In the genomic region with DNA sequence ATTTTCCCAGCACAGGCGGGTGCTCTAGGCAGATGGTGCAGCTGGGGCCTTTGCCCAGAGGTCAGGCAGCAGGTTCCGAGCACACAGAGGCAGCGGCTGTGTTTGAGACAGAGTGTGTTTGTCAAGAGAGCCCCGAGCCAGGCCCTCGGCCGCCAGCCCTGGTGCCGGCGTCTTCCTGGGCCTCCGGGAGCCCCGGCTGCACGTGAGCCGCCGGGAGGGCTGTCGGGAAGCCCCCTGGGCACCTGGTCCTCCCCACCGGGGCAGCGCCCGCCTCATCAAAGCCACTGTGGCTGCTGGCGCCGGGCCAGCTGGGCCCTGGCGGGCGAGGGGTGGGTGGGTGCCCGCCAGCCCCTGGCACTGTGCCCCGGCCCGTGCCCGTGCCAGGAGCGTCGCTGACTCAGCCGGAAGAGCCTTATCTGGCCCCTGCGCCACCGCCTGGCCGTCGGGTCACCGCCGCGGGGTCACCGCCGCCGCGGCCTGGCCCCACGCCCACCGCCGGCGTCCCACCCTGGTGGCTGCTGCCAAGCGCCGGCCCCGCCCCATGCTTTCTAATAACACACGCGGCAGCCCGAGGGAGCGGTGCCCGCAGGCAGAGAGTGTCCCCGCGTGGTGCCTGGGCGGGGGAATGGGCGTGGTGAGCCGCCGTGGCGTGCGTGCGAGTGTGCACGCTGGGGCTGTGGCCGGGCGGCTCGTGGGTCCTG, we compare ENCODE assay signal across 8 cellular contexts. TPM values are rescaled to one million over a fixed set of nuclear protein-coding genes. Genes with fewer than 3 reads are reported as not detected.
DNase-seq lines count a peak whose midpoint lies in the region; ATAC-seq and TF ChIP-seq lines count a peak whose summit lies in the region.

No MANE protein-coding gene starts in this region.

- H3K36me3 ChIP-seq in neuronal stem cell (replicated peaks in 1 of 2; ENCODE audit: control insufficient read depth in 2 of 2, insufficient read depth in 2 of 2, low read length in 2 of 2) (peaks cover 37 to 73% of the 10 kb centered on the region in 2 donors), upper lobe of left lung (peaks cover 0 to 7% (median 0%) of the 10 kb centered on the region in 4 donors)

- H3K4me1 ChIP-seq in neuronal stem cell (ENCODE audit: control insufficient read depth in 2 of 2, insufficient read depth in 1 of 2, low read depth in 1 of 2, low read length in 2 of 2) (peaks cover 0 to 9% of the 10 kb centered on the region in 2 donors), upper lobe of left lung (peaks cover 27 to 38% (median 31%) of the 10 kb centered on the region in 4 donors)

- H3K14ac ChIP-seq in neuronal stem cell (ENCODE audit: low read length) = no peak overlapping the region

- no peak overlapping the region for H2BK15ac ChIP-seq in neuronal stem cell (ENCODE audit: low read length)

- H4K8ac ChIP-seq in neuronal stem cell (ENCODE audit: low read depth, low read length) = no peak overlapping the region

- TF ChIP-seq POLR2A in erythroblast (IDR thresholded peaks at IDR 0.05; ENCODE audit: low read length) = peak; percentile 62
- TF ChIP-seq POLR2A in upper lobe of left lung (IDR thresholded peaks at IDR 0.05) = peak in 1 of 4 donors; percentile 13

- peak in 3 of 6 experiments; percentile 11 to 24 (median 22) for TF ChIP-seq CTCF in upper lobe of left lung (IDR thresholded peaks at IDR 0.05)

- H3K79me1 ChIP-seq in neuronal stem cell (ENCODE audit: low read depth, low read length) = peaks cover 50% of the 10 kb centered on the region

- no peak overlapping the region for H3K27ac ChIP-seq in neuronal stem cell (replicated peaks; ENCODE audit: low read length)
- peak overlapping the region; percentile 82 to 89 (median 84) for H3K27ac ChIP-seq in upper lobe of left lung

- H3K9me3 ChIP-seq in neuronal stem cell (replicated peaks in 1 of 2; ENCODE audit: control insufficient read depth in 2 of 2, insufficient read depth in 1 of 2, low read depth in 1 of 2, low read length in 2 of 2) (peaks cover 0 to 8% of the 10 kb centered on the region in 2 donors), upper lobe of left lung (no peaks in the 10 kb centered on the region)

- no peak overlapping the region for H2BK120ac ChIP-seq in neuronal stem cell (ENCODE audit: low read depth, low read length)

- H3K27me3 ChIP-seq in neuronal stem cell (ENCODE audit: control insufficient read depth in 3 of 3, insufficient read depth in 3 of 3, low read depth in 1 of 3, low read length in 3 of 3) (no peaks in the 10 kb centered on the region), upper lobe of left lung (no peaks in the 10 kb centered on the region)

- H3K9ac ChIP-seq in neuronal stem cell (ENCODE audit: low read depth, low read length, poor library complexity) = no peak overlapping the region

- H3K23ac ChIP-seq in neuronal stem cell (ENCODE audit: low read depth, low read length, poor library complexity) = peak overlapping the region; percentile 3

- H2BK12ac ChIP-seq in neuronal stem cell (ENCODE audit: low read length) = no peak overlapping the region

- no peak overlapping the region for H2BK5ac ChIP-seq in neuronal stem cell (ENCODE audit: low read length)

- ATAC-seq in upper lobe of left lung (ENCODE audit: low FRiP score in 2 of 2) = peak; percentile 75 to 77

- no peak overlapping the region for H3K18ac ChIP-seq in neuronal stem cell (ENCODE audit: low read length)

- TF ChIP-seq EP300 in upper lobe of left lung (IDR thresholded peaks at IDR 0.05) = peak in 1 of 4 donors; percentile 10

- no peak overlapping the region for H4K91ac ChIP-seq in neuronal stem cell (ENCODE audit: low read depth, low read length, poor library complexity)

- no peak overlapping the region for H3K4me3 ChIP-seq in neuronal stem cell (ENCODE audit: low read length in 2 of 2)
- H3K4me3 ChIP-seq in upper lobe of left lung = peak overlapping the region; percentile 19 to 49 (median 41)

- H2AK5ac ChIP-seq in neuronal stem cell (ENCODE audit: low read depth, low read length) = no peak overlapping the region

- no peak overlapping the region for H3K4me2 ChIP-seq in neuronal stem cell (ENCODE audit: insufficient read depth, low read length, poor library complexity, severe bottlenecking)

- no peak overlapping the region for H2AFZ ChIP-seq in neuronal stem cell (ENCODE audit: low read length)

- WGBS in neuronal stem cell (ENCODE audit: extremely low coverage in 2 of 2, insufficient read length in 2 of 2, insufficient replicate concordance in 1 of 2), 2 donors = no CpG with 5 or more reads among the region's 64 CpGs
- 2 to 13% methylated on average over 14 to 24 of the region's 64 CpGs for WGBS in upper lobe of left lung, 2 donors

- DNase-seq in NCI-H2107 treated with DMSO at 0.1 percent for 48 hours (lab: John Stamatoyannopoulos, UW; ENCODE audit: unreplicated experiment) = peak; percentile 14
- DNase-seq in NCI-H2107 (lab: John Stamatoyannopoulos, UW) = no peak
- peak; percentile 92 for DNase-seq in NCI-H2196 treated with DMSO at 0.1 percent for 48 hours (lab: John Stamatoyannopoulos, UW; ENCODE audit: unreplicated experiment)
- DNase-seq in activated CD8-positive, alpha-beta memory T cell treated with anti-CD3 and anti-CD28 coated beads, Interleukin-2, amount 50 U/mL, for 48 hours = peak; percentile 79
- DNase-seq in erythroblast (lab: John Stamatoyannopoulos, UW) = no peak
- no peak for DNase-seq in neuronal stem cell (ENCODE audit: low spot score)
- peak; percentile 87 to 95 for DNase-seq in upper lobe of left lung
- no peak for DNase-seq in amniotic stem cell (lab: John Stamatoyannopoulos, UW)

- no peak overlapping the region for H3K4ac ChIP-seq in neuronal stem cell (ENCODE audit: low read length)

RNA-seq across cellular contexts. Expression of gene ARID3A, which starts 14.9 kb away (rescaled TPM):
- polyA plus RNA-seq in neuronal stem cell (2013, experiment 1 of 2) = 61.6 TPM
- polyA plus RNA-seq in neuronal stem cell (2013, experiment 2 of 2) = 65.4 TPM
- 10 to 100 TPM in 4 of 6 donors, 1 to 10 TPM in 2; 7.1 to 54.5 (median 19.2) TPM for total RNA-seq in upper lobe of left lung

RNA-seq across cellular contexts. Expression of gene KISS1R, which starts 23.6 kb away (rescaled TPM):
- 0.29 TPM for polyA plus RNA-seq in neuronal stem cell (2013, experiment 1 of 2)
- 0.39 TPM for polyA plus RNA-seq in neuronal stem cell (2013, experiment 2 of 2)
- total RNA-seq in upper lobe of left lung = not detected

RNA-seq across cellular contexts. Expression of gene R3HDM4, which starts 27.7 kb away (rescaled TPM):
- 52.8 TPM for polyA plus RNA-seq in neuronal stem cell (2013, experiment 1 of 2)
- polyA plus RNA-seq in neuronal stem cell (2013, experiment 2 of 2) = 52.4 TPM
- total RNA-seq in upper lobe of left lung = 10 to 100 TPM; 39.6 to 71.2 (median 63.3) TPM

RNA-seq across cellular contexts. Expression of gene WDR18, which starts 43.4 kb away (rescaled TPM):
- 42.0 TPM for polyA plus RNA-seq in neuronal stem cell (2013, experiment 1 of 2)
- 41.4 TPM for polyA plus RNA-seq in neuronal stem cell (2013, experiment 2 of 2)
- 100 to 1,000 TPM in 1 of 6 donors, 10 to 100 TPM in 5; 29.2 to 122 (median 38.6) TPM for total RNA-seq in upper lobe of left lung

RNA-seq across cellular contexts. Expression of gene RNU6-9, which starts 47.5 kb away (rescaled TPM):
- polyA plus RNA-seq in neuronal stem cell (2013, experiment 1 of 2) = not detected
- not detected for polyA plus RNA-seq in neuronal stem cell (2013, experiment 2 of 2)
- total RNA-seq in upper lobe of left lung = not detected

Comparison
In these comparisons a context has a peak if more than half of its experiments do, and no peak if none do; other contexts are left out.
1. DNase-seq: peak in NCI-H2107 treated with DMSO at 0.1 percent for 48 hours (single experiment), NCI-H2196 treated with DMSO at 0.1 percent for 48 hours (single experiment), activated CD8-positive, alpha-beta memory T cell treated with anti-CD3 and anti-CD28 coated beads, Interleukin-2, amount 50 U/mL, for 48 hours (single experiment) and upper lobe of left lung (2 of 2); none in NCI-H2107 (single experiment), erythroblast (0 of 2), neuronal stem cell (single experiment) and amniotic stem cell (single experiment).
2. H3K4me3 ChIP-seq: peak in upper lobe of left lung (4 of 4); none in neuronal stem cell (0 of 2).